Comparison of ENCODE assay signal across 14 cellular contexts in genomic region chr6:137820425-137820824, GRCh38. TPM values are rescaled to one million over a fixed set of nuclear protein-coding genes. Genes with fewer than 3 reads are reported as not detected.
DNase-seq lines count a peak whose midpoint lies in the region; ATAC-seq, FAIRE-seq and TF ChIP-seq lines count a peak whose summit lies in the region.
"Had no signal": no experiment of that assay in that cellular context is flagged by ENCODE, and none has a peak within 500 bp of the region (broad histone marks: within the 10 kb centered on the region; RNA-seq: fewer than 3 reads in every experiment).

No MANE protein-coding gene starts in this region.

- no peaks in the 10 kb centered on the region for H3K9me2 ChIP-seq in PC-3 (replicated peaks; ENCODE audit: low read length)

- no peak overlapping the region for H2AFZ ChIP-seq in PC-3 (ENCODE audit: low read length)

- H3K36me3 Mint-ChIP-seq in activated naive CD8-positive, alpha-beta T cell treated with anti-CD3 and anti-CD28 coated beads for 36 hours: peaks cover 26% of the 10 kb centered on the region
- H3K36me3 Mint-ChIP-seq in memory B cell: no peaks in the 10 kb centered on the region

- intact Hi-C loops in PC-3 (cut with micrococcal nuclease): no loop called here

- peak overlapping the region in 10 of 11 experiments; percentile 41 to 82 (median 67); a peak in 19 of 22 replicates for H3K27ac ChIP-seq in BLaER1 treated with 17β-estradiol and CSF1 and Interleukin-3, amounts not matched to agents 10 nM and 100 nM
- no peak overlapping the region for H3K27ac ChIP-seq in PC-3 (ENCODE audit: low read length)
- H3K27ac ChIP-seq: C4-2B, SJSA1 had no signal

- CTCF ChIA-PET in PC-3 (lab: Charles Lee): no interaction called here

- H3K9ac ChIP-seq in BLaER1 treated with 17β-estradiol and CSF1 and Interleukin-3, amounts not matched to agents 10 nM and 100 nM: peak overlapping the region in 8 of 11 experiments; percentile 10 to 72 (median 46); a peak in 10 of 22 replicates
- no peak overlapping the region for H3K9ac ChIP-seq in PC-3 (ENCODE audit: low read length)

- H3K27me3 ChIP-seq in BLaER1 treated with 17β-estradiol and CSF1 and Interleukin-3, amounts not matched to agents 10 nM and 100 nM: no peaks in the 10 kb centered on the region
- no peaks in the 10 kb centered on the region for H3K27me3 ChIP-seq in PC-3 (ENCODE audit: low read length)
- H3K27me3 ChIP-seq: SJSA1, uterus had no signal

- peaks cover 2% of the 10 kb centered on the region for H3K9me3 Mint-ChIP-seq in activated naive CD8-positive, alpha-beta T cell treated with anti-CD3 and anti-CD28 coated beads for 36 hours
- H3K9me3 Mint-ChIP-seq in memory B cell: no peaks in the 10 kb centered on the region

- H3K4me1 Mint-ChIP-seq in activated naive CD8-positive, alpha-beta T cell treated with anti-CD3 and anti-CD28 coated beads for 36 hours: peaks cover 82% of the 10 kb centered on the region
- H3K4me1 Mint-ChIP-seq in memory B cell: peaks cover 18% of the 10 kb centered on the region

- TF ChIP-seq CTCF in PC-3 (conservative IDR thresholded peaks at IDR 0.05; ENCODE audit: low read depth, low read length): no peak

- peaks cover 67 to 100% (median 98%) of the 10 kb centered on the region in 10 experiments for H3K4me1 ChIP-seq in BLaER1 treated with 17β-estradiol and CSF1 and Interleukin-3, amounts not matched to agents 10 nM and 100 nM
- H3K4me1 ChIP-seq in PC-3 (ENCODE audit: insufficient read depth, low read length): peaks cover 10% of the 10 kb centered on the region; the same call in 1 of the 2 replicates

- FAIRE-seq in GM12892 (lab: Jason Lieb, UNC): peak; percentile 48

- peak overlapping the region in 1 of 10 experiments; percentile 14; a peak in 1 of 20 replicates for H3K4me3 ChIP-seq in BLaER1 treated with 17β-estradiol and CSF1 and Interleukin-3, amounts not matched to agents 10 nM and 100 nM
- H3K4me3 ChIP-seq in PC-3 (ENCODE audit: low read length): no peak overlapping the region
- H3K4me3 ChIP-seq: SJSA1, uterus had no signal

- H3F3A ChIP-seq in PC-3 (ENCODE audit: low read length, unreplicated experiment): no peaks in the 10 kb centered on the region

- POLR2A ChIA-PET in PC-3 (lab: Charles Lee; ENCODE audit: unreplicated experiment): no interaction called here

- DNase-seq in GM12892 (ENCODE audit: insufficient read length) (no peak), memory B cell (ENCODE audit: low spot score in 2 of 2) (no peak), PC-3 (no peak), NCI-H226 (no peak), glomerular visceral epithelial cell (ENCODE audit: extremely low spot score) (no peak)
- DNase-seq in activated naive CD8-positive, alpha-beta T cell treated with anti-CD3 and anti-CD28 coated beads for 36 hours: no peak
- DNase-seq: kidney glomerular epithelial cell; NCI-H2171; stimulated activated CD4-positive, alpha-beta T cell treated with anti-CD3 and anti-CD28 coated beads, Interleukin-1b, Interleukin-23, amount 100 ng/mL, for 48 hours; uterus had no signal

- H3K9me3 ChIP-seq in BLaER1 treated with 17β-estradiol and CSF1 and Interleukin-3, amounts not matched to agents 10 nM and 100 nM (replicated peaks in 1 of 11): no peaks in the 10 kb centered on the region
- H3K9me3 ChIP-seq in PC-3 (ENCODE audit: low read length): no peaks in the 10 kb centered on the region
- H3K9me3 ChIP-seq: SJSA1, uterus had no signal

- no peaks in the 10 kb centered on the region for H3K79me2 ChIP-seq in PC-3 (ENCODE audit: low read length)

- H3K27me3 Mint-ChIP-seq in activated naive CD8-positive, alpha-beta T cell treated with anti-CD3 and anti-CD28 coated beads for 36 hours: no peaks in the 10 kb centered on the region
- no peaks in the 10 kb centered on the region for H3K27me3 Mint-ChIP-seq in memory B cell

- H4K20me1 ChIP-seq in BLaER1 treated with 17β-estradiol and CSF1 and Interleukin-3, amounts not matched to agents 10 nM and 100 nM: no peaks in the 10 kb centered on the region
- H4K20me1 ChIP-seq in PC-3 (ENCODE audit: low read length): no peaks in the 10 kb centered on the region

- no peak for ATAC-seq in memory B cell (ENCODE audit: low read depth)
- no peak for ATAC-seq in PC-3
- no peak for ATAC-seq in HG02852 (IDR thresholded peaks at IDR 0.05; ENCODE audit: unreplicated experiment)

- no peak for TF ChIP-seq POLR2A in GM12892 (IDR thresholded peaks at IDR 0.05; ENCODE audit: low read depth, low read length)

- no peak overlapping the region for H3K4me3 Mint-ChIP-seq in activated naive CD8-positive, alpha-beta T cell treated with anti-CD3 and anti-CD28 coated beads for 36 hours
- no peak overlapping the region for H3K4me3 Mint-ChIP-seq in memory B cell

- H3K36me3 ChIP-seq in BLaER1 treated with 17β-estradiol and CSF1 and Interleukin-3, amounts not matched to agents 10 nM and 100 nM: no peaks in the 10 kb centered on the region
- no peaks in the 10 kb centered on the region for H3K36me3 ChIP-seq in PC-3 (ENCODE audit: low read depth, low read length)
- H3K36me3 ChIP-seq: SJSA1, uterus had no signal

- peak overlapping the region; percentile 48 to 91 (median 75); a peak in 21 of 22 replicates for H3K4me2 ChIP-seq in BLaER1 treated with 17β-estradiol and CSF1 and Interleukin-3, amounts not matched to agents 10 nM and 100 nM
- H3K4me2 ChIP-seq in PC-3 (ENCODE audit: low read length): no peak overlapping the region

- peak overlapping the region; percentile 86 for H3K27ac Mint-ChIP-seq in activated naive CD8-positive, alpha-beta T cell treated with anti-CD3 and anti-CD28 coated beads for 36 hours
- H3K27ac Mint-ChIP-seq in memory B cell: peak overlapping the region; percentile 60

- BruUV-seq in PC-3 (replicated peaks; lab: Mats Ljungman, UMichigan): no TSS peak

RNA-seq across cellular contexts. Expression of gene TNFAIP3, which starts 46.6 kb away (rescaled TPM):
- 172 TPM for polyA plus RNA-seq in GM12892 (2012; ENCODE audit: missing spikeins)
- total RNA-seq in activated naive CD8-positive, alpha-beta T cell treated with anti-CD3 and anti-CD28 coated beads for 36 hours: 100 to 1,000 TPM; 214 to 222 TPM
- 21.9 TPM in 2 replicates for total RNA-seq in PC-3 (2014; rRNA removed)
